10 cellular contexts compared by ENCODE assay signal in genomic region chr7:88307412-88307811, GRCh38. TPM values are rescaled to one million over a fixed set of nuclear protein-coding genes. Genes with fewer than 3 reads are reported as not detected.
"Had no signal": no experiment of that assay in that cellular context is flagged by ENCODE, and none has a peak within 500 bp of the region (broad histone marks: within the 10 kb centered on the region; RNA-seq: fewer than 3 reads in every experiment).

No MANE protein-coding gene starts in this region.

- DNase-seq: cerebellar nuclear complex; natural killer cell; stimulated activated CD4-positive, alpha-beta T cell treated with anti-CD3 and anti-CD28 coated beads, Interleukin-4, amount 100 ng/mL, for 4 hours; stimulated activated naive CD8-positive, alpha-beta T cell treated with anti-CD3 and anti-CD28 coated beads, Interleukin-15, amount 100 ng/mL, for 72 hours had no signal

- H3K4me1 ChIP-seq: uterus had no signal

- H3K36me3 ChIP-seq: thyroid gland, uterus had no signal

- ATAC-seq: activated CD4-positive, CD25-positive, alpha-beta regulatory T cell treated with anti-CD3 and anti-CD28 coated beads, Interleukin-2, amount 50 U/mL, for 24 hours had no signal

- H3K27me3 ChIP-seq: thyroid gland, uterus had no signal

- H3K9me3 ChIP-seq: mucosa of descending colon, thyroid gland, uterus had no signal

- H3K4me3 ChIP-seq: mucosa of descending colon had no signal

RNA-seq across cellular contexts. Expression of gene STEAP4, which starts 0.7 kb away (rescaled TPM):
- total RNA-seq: dermis microvascular lymphatic vessel endothelial cell, pulmonary artery endothelial cell had no signal
